ENCODE assay signal across 8 cellular contexts in genomic region chr21:17612023-17612564, GRCh38. TPM values are rescaled to one million over a fixed set of nuclear protein-coding genes. Genes with fewer than 3 reads are reported as not detected.
DNase-seq lines count a peak whose midpoint lies in the region; ATAC-seq and TF ChIP-seq lines count a peak whose summit lies in the region.

No MANE protein-coding gene starts in this region.

- in situ Hi-C loops in brain microvascular endothelial cell (cut with HindIII; ENCODE audit: low pct_ligation_motif_present, low sequenced_read_pairs): no loop called here

- H3K4me3 ChIP-seq in SJSA1 (peak overlapping the region; percentile 89), brain microvascular endothelial cell (ENCODE audit: low read depth, low read length) (peak overlapping the region; percentile 87), smooth muscle cell (peak overlapping the region; percentile 91)

- H3F3A ChIP-seq in smooth muscle cell (ENCODE audit: low read depth): peaks cover 16% of the 10 kb centered on the region

- H3K79me2 ChIP-seq in smooth muscle cell (ENCODE audit: low read depth): peaks cover 42% of the 10 kb centered on the region

- H3K4me1 ChIP-seq in SJSA1 (replicated peaks) (peaks cover 15% of the 10 kb centered on the region), smooth muscle cell (ENCODE audit: low read depth) (peaks cover 9% of the 10 kb centered on the region)

- H3K9me3 ChIP-seq in SJSA1 (replicated peaks) (no peaks in the 10 kb centered on the region; the same call in 1 of the 2 replicates), smooth muscle cell (replicated peaks; ENCODE audit: low read depth) (no peaks in the 10 kb centered on the region)

- H3K9ac ChIP-seq in smooth muscle cell (ENCODE audit: low read depth): peak overlapping the region; percentile 99

- DNase-seq in NCI-H748 (lab: John Stamatoyannopoulos, UW; ENCODE audit: unreplicated experiment) (peak; percentile 57), NCI-H748 treated with DMSO at 0.1 percent for 48 hours (lab: John Stamatoyannopoulos, UW) (no peak), SJSA1 (ENCODE audit: low read depth in 1 of 2, low spot score in 2 of 2) (peak in 1 of 2 experiments; percentile 48), brain microvascular endothelial cell (peak; percentile 18), iPS-NIHi7 (ENCODE audit: extremely low spot score) (peak; percentile 28), smooth muscle cell (lab: John Stamatoyannopoulos, UW; ENCODE audit: unreplicated experiment) (peak; percentile 46), OCI-M2 (lab: John Stamatoyannopoulos, UW; ENCODE audit: unreplicated experiment) (no peak)

- H4K20me1 ChIP-seq in smooth muscle cell (ENCODE audit: low read depth): peaks cover 40% of the 10 kb centered on the region

- no peak for TF ChIP-seq CTCF in brain microvascular endothelial cell (IDR thresholded peaks at IDR 0.05; ENCODE audit: low read depth, low read length, missing control alignments)
- TF ChIP-seq CTCF in smooth muscle cell (IDR thresholded peaks at IDR 0.05; ENCODE audit: borderline replicate concordance, insufficient read depth, poor library complexity, severe bottlenecking): no peak

- 1% methylated on average over 43 of the region's 50 CpGs for WGBS in smooth muscle cell (ENCODE audit: low lambda C conversion rate)

- H3K27ac ChIP-seq in SJSA1 (peak overlapping the region; percentile 85), brain microvascular endothelial cell (peak overlapping the region; percentile 85), smooth muscle cell (ENCODE audit: low read depth) (peak overlapping the region; percentile 99)

- H3K4me2 ChIP-seq in smooth muscle cell: peak overlapping the region; percentile 97

- peak overlapping the region; percentile 85 for H2AFZ ChIP-seq in smooth muscle cell (ENCODE audit: low read depth)

- H3K27me3 ChIP-seq in SJSA1 (replicated peaks) (no peaks in the 10 kb centered on the region), brain microvascular endothelial cell (replicated peaks) (no peaks in the 10 kb centered on the region), smooth muscle cell (ENCODE audit: low read depth) (no peaks in the 10 kb centered on the region)

- H3K36me3 ChIP-seq in SJSA1: peaks cover 29% of the 10 kb centered on the region
- H3K36me3 ChIP-seq in brain microvascular endothelial cell (replicated peaks): peaks cover 3% of the 10 kb centered on the region
- H3K36me3 ChIP-seq in smooth muscle cell (ENCODE audit: low read depth): no peaks in the 10 kb centered on the region

- peak; percentile 17 for ATAC-seq in HG02943 (IDR thresholded peaks at IDR 0.05; ENCODE audit: low read depth, unreplicated experiment)

RNA-seq across cellular contexts. Expression of gene BTG3, which starts 0.6 kb away (rescaled TPM):
- 108 and 157 TPM in 2 replicates for total RNA-seq in SJSA1 (2014; rRNA removed; shearing (Covaris generic))
- total RNA-seq in smooth muscle cell: 119 and 145 TPM in 2 replicates
- 99.1 and 103 TPM in 2 replicates for polyA plus RNA-seq in smooth muscle cell

Comparison
In these comparisons a context has a peak if more than half of its experiments do, and no peak if none do; other contexts are left out.
1. DNase-seq: peak in NCI-H748 (single experiment), brain microvascular endothelial cell (single experiment), iPS-NIHi7 (single experiment) and smooth muscle cell (single experiment); none in NCI-H748 treated with DMSO at 0.1 percent for 48 hours (single experiment) and OCI-M2 (single experiment).
2. Peak in every context shown above with its lines, with median percentiles within 50 percentile points of each other: H3K27ac ChIP-seq and H3K4me3 ChIP-seq.